In the genomic region with DNA sequence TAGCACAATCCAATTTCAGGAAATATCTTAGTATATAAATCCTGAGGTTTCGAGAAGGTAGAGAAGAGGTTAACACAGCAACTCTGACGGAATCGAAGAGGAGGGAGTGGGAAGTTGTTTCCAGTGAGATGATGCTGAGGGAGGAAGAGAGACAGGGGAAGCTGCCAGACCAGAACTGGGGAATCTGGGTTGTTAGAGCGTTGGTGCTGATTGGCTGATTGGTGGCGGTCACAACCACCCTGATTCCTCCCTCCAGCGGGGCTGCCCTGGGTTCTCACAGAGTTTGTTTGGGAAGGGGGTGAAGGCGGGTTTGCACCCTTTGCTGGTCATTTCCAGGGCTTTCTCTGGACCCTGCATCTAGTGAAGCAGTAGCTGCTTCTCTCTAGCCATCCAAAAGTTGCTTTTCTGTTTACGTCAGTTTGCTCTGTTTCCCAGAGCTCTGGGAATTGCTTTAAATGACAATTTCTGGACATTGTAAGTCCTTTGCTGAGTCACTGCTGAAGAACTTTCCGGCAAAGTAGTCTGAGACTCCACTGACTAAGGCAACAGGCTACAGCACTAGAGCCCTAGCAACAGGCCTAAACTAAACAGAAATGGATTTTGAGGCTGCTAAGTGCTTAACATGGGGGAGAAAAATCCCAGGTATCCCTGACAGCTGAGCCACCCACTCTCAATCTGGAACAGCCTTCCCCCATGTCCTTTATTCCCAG, we compare ENCODE assay signal across 11 cellular contexts.
DNase-seq lines count a peak whose midpoint lies in the region; ATAC-seq and TF ChIP-seq lines count a peak whose summit lies in the region.
"Had no signal": no experiment of that assay in that cellular context is flagged by ENCODE, and none has a peak within 500 bp of the region (broad histone marks: within the 10 kb centered on the region; RNA-seq: fewer than 3 reads in every experiment).

No MANE protein-coding gene starts in this region.

- TF ChIP-seq POLR2A in breast epithelium (IDR thresholded peaks at IDR 0.05) (no peak), gastrocnemius medialis (IDR thresholded peaks at IDR 0.05) (no peak)

- no peaks in the 10 kb centered on the region for H3K27me3 ChIP-seq in breast epithelium
- no peaks in the 10 kb centered on the region for H3K27me3 ChIP-seq in gastrocnemius medialis

- no peaks in the 10 kb centered on the region for H3K9me3 ChIP-seq in breast epithelium
- no peaks in the 10 kb centered on the region for H3K9me3 ChIP-seq in gastrocnemius medialis

- H3K27ac ChIP-seq in breast epithelium, result peak overlapping the region; percentile 64 to 78
- H3K27ac ChIP-seq in gastrocnemius medialis, result peak overlapping the region in 2 of 4 donors; percentile 31 to 60
- H3K27ac ChIP-seq: SK-N-MC had no signal

- no peaks in the 10 kb centered on the region for H3K4me1 ChIP-seq in breast epithelium
- H3K4me1 ChIP-seq in gastrocnemius medialis, result peaks cover 5 to 13% of the 10 kb centered on the region in 2 donors

- intact Hi-C loops in breast epithelium (cut with DNase I; ENCODE audit: low total_unique reads) (no loop called here), gastrocnemius medialis (cut with DNase I; ENCODE audit: low total_unique reads) (no loop called here), left colon (cut with DNase I, micrococcal nuclease) (no loop called here)

- no peaks in the 10 kb centered on the region for H3K36me3 ChIP-seq in breast epithelium
- no peaks in the 10 kb centered on the region for H3K36me3 ChIP-seq in gastrocnemius medialis

- peak; percentile 61 for ATAC-seq in gastrocnemius medialis
- no peak for ATAC-seq in left colon

- in situ Hi-C loops in gastrocnemius medialis (cut with MboI; ENCODE audit: low sequenced_read_pairs in 4 of 4), result no loop called here

- H3K4me3 ChIP-seq in breast epithelium (peak overlapping the region in 2 of 3 donors; percentile 11 to 47), gastrocnemius medialis (no peak overlapping the region)
- H3K4me3 ChIP-seq: SK-N-MC had no signal

- no peak for TF ChIP-seq CTCF in breast epithelium (IDR thresholded peaks at IDR 0.05)
- TF ChIP-seq CTCF in gastrocnemius medialis (IDR thresholded peaks at IDR 0.05 in 4 of 5, conservative IDR thresholded peaks at IDR 0.05 in 1 of 5), result no peak

- DNase-seq in ELR (ENCODE audit: low read depth) (peak; percentile 87), breast epithelium (ENCODE audit: low spot score in 2 of 2) (no peak), hepatic stellate cell (ENCODE audit: low spot score) (peak; percentile 68), gastrocnemius medialis (no peak), left colon (no peak), cerebellar cortex (ENCODE audit: low spot score) (no peak), ecto neural progenitor cell (ENCODE audit: low spot score) (no peak)
- no peak for DNase-seq in stimulated activated CD8-positive, alpha-beta memory T cell treated with anti-CD3 and anti-CD28 coated beads, Interleukin-4, amount 100 ng/mL, for 48 hours
- DNase-seq: erythroblast, NCI-H1930 had no signal

Comparison
In these comparisons a context has a peak if more than half of its experiments do, and no peak if none do; other contexts are left out.
1. DNase-seq: peak in ELR (single experiment) and hepatic stellate cell (single experiment); none in breast epithelium (0 of 2), gastrocnemius medialis (0 of 2), left colon (0 of 2), cerebellar cortex (single experiment), ecto neural progenitor cell (single experiment) and stimulated activated CD8-positive, alpha-beta memory T cell treated with anti-CD3 and anti-CD28 coated beads, Interleukin-4, amount 100 ng/mL, for 48 hours (single experiment).
2. H3K4me3 ChIP-seq: peak in breast epithelium (2 of 3); none in gastrocnemius medialis (0 of 4).